8 cellular contexts compared by ENCODE assay signal in genomic region chr10:110395350-110396283, GRCh38.
DNase-seq lines count a peak whose midpoint lies in the region; ATAC-seq lines count a peak whose summit lies in the region.

No MANE protein-coding gene starts in this region.

- DNase-seq in activated gamma-delta T cell treated with anti-CD3 and anti-CD28 coated beads, Interleukin-2, amount 50 U/mL, for 16 hours (ENCODE audit: low read depth): peak; percentile 32
- DNase-seq in activated gamma-delta T cell treated with Interleukin-2 at 50 U/mL for 16 hours (no peak), SW480 (ENCODE audit: low spot score) (peak; percentile 84), fibroblast of the conjunctiva (ENCODE audit: low read depth) (peak; percentile 63), AML-193 (lab: John Stamatoyannopoulos, UW) (no peak)
- DNase-seq in stimulated activated CD8-positive, alpha-beta memory T cell treated with anti-CD3 and anti-CD28 coated beads, Interleukin-4, amount 100 ng/mL, for 48 hours: peak; percentile 70
- no peak for DNase-seq in NK-92 treated with Interleukin-12 subunit alpha and Interleukin-12 subunit beta, amount 100 ng/mL, for 24 hours (lab: John Stamatoyannopoulos, UW)

- ATAC-seq in HG02870 (IDR thresholded peaks at IDR 0.05; ENCODE audit: unreplicated experiment): peak; percentile 93

Comparison
In these comparisons a context has a peak if more than half of its experiments do, and no peak if none do; other contexts are left out.
1. DNase-seq: peak in activated gamma-delta T cell treated with anti-CD3 and anti-CD28 coated beads, Interleukin-2, amount 50 U/mL, for 16 hours (single experiment), SW480 (single experiment), fibroblast of the conjunctiva (single experiment) and stimulated activated CD8-positive, alpha-beta memory T cell treated with anti-CD3 and anti-CD28 coated beads, Interleukin-4, amount 100 ng/mL, for 48 hours (single experiment); none in activated gamma-delta T cell treated with Interleukin-2 at 50 U/mL for 16 hours (single experiment), NK-92 treated with Interleukin-12 subunit alpha and Interleukin-12 subunit beta, amount 100 ng/mL, for 24 hours (single experiment) and AML-193 (0 of 2).